Comparison of ENCODE assay signal across 22 cellular contexts in genomic region chr21:44018127-44018526, GRCh38. TPM values are rescaled to one million over a fixed set of nuclear protein-coding genes. Genes with fewer than 3 reads are reported as not detected.
DNase-seq lines count a peak whose midpoint lies in the region; ATAC-seq and TF ChIP-seq lines count a peak whose summit lies in the region.
"Had no signal": no experiment of that assay in that cellular context is flagged by ENCODE, and none has a peak within 500 bp of the region (broad histone marks: within the 10 kb centered on the region; RNA-seq: fewer than 3 reads in every experiment).

No MANE protein-coding gene starts in this region.

- H3K79me2 ChIP-seq in DND-41 (ENCODE audit: insufficient read depth, low read length), result peaks cover 97% of the 10 kb centered on the region

- no peaks in the 10 kb centered on the region for H3K36me3 ChIP-seq in DND-41 (ENCODE audit: insufficient read depth, low read length)
- H3K36me3 ChIP-seq: HAP-1, neutrophil, uterus had no signal

- CTCF ChIA-PET in activated CD8-positive, alpha-beta memory T cell treated with anti-CD3 and anti-CD28 coated beads, Interleukin-2, amount 10 ng/mL, durations not matched to agents 7 days and 5 days (lab: Charles Lee), result interaction anchor here (1.0 to 1.6 kb wide), 2 partner anchors 41 to 776 kb away, joined by 3 to 7 read pairs; no protein-coding TSS in a partner anchor

- H3K4me1 Mint-ChIP-seq in activated CD8-positive, alpha-beta memory T cell treated with anti-CD3 and anti-CD28 coated beads, Interleukin-2, amount 10 ng/mL, durations not matched to agents 7 days and 5 days, result peaks cover 80% of the 10 kb centered on the region
- peaks cover 82% of the 10 kb centered on the region for H3K4me1 Mint-ChIP-seq in activated naive CD8-positive, alpha-beta T cell (ENCODE audit: low read depth)
- H3K4me1 Mint-ChIP-seq in natural killer cell treated with Interleukin-12 subunit alpha and Interleukin-12 subunit beta and Interleukin-15 and Interleukin-18, amount 100 ng/mL, for 72 hours (ENCODE audit: low read depth in 2 of 2), result peaks cover 62 to 76% of the 10 kb centered on the region in 2 donors

- H3K27me3 Mint-ChIP-seq in activated CD8-positive, alpha-beta memory T cell treated with anti-CD3 and anti-CD28 coated beads, Interleukin-2, amount 10 ng/mL, durations not matched to agents 7 days and 5 days, result no peaks in the 10 kb centered on the region
- H3K27me3 Mint-ChIP-seq in activated naive CD8-positive, alpha-beta T cell, result no peaks in the 10 kb centered on the region
- no peaks in the 10 kb centered on the region for H3K27me3 Mint-ChIP-seq in natural killer cell treated with Interleukin-12 subunit alpha and Interleukin-12 subunit beta and Interleukin-15 and Interleukin-18, amount 100 ng/mL, for 72 hours

- H3K36me3 Mint-ChIP-seq in activated CD8-positive, alpha-beta memory T cell treated with anti-CD3 and anti-CD28 coated beads, Interleukin-2, amount 10 ng/mL, durations not matched to agents 7 days and 5 days, result peaks cover 13% of the 10 kb centered on the region
- H3K36me3 Mint-ChIP-seq in activated naive CD8-positive, alpha-beta T cell, result peaks cover 2% of the 10 kb centered on the region
- H3K36me3 Mint-ChIP-seq in natural killer cell treated with Interleukin-12 subunit alpha and Interleukin-12 subunit beta and Interleukin-15 and Interleukin-18, amount 100 ng/mL, for 72 hours, result peaks cover 8% of the 10 kb centered on the region

- no peak overlapping the region for H3K4me3 ChIP-seq in DND-41 (ENCODE audit: low read depth in 1 of 2, low read length in 2 of 2)
- H3K4me3 ChIP-seq: HAP-1, psoas muscle, SJSA1, uterus had no signal

- H3K27ac ChIP-seq in DND-41 (ENCODE audit: low read length), result no peak overlapping the region
- H3K27ac ChIP-seq: psoas muscle, SJSA1, uterus had no signal

- no peak for TF ChIP-seq CTCF in DND-41 (IDR thresholded peaks at IDR 0.05; ENCODE audit: borderline replicate concordance, extremely low read depth, low read length, poor library complexity, severe bottlenecking)

- ATAC-seq in activated CD8-positive, alpha-beta memory T cell treated with anti-CD3 and anti-CD28 coated beads, Interleukin-2, amount 10 ng/mL, durations not matched to agents 7 days and 5 days, result no peak
- ATAC-seq in DND-41 (ENCODE audit: insufficient read depth, low read depth) (no peak), GM18868 (IDR thresholded peaks at IDR 0.05; ENCODE audit: unreplicated experiment) (no peak), HG03135 (IDR thresholded peaks at IDR 0.05; ENCODE audit: unreplicated experiment) (no peak)
- ATAC-seq in natural killer cell treated with Interleukin-12 subunit alpha and Interleukin-12 subunit beta and Interleukin-15 and Interleukin-18, amount 100 ng/mL, for 72 hours, result no peak
- ATAC-seq: left cardiac atrium, Panc1, psoas muscle had no signal

- H3K4me1 ChIP-seq in DND-41 (ENCODE audit: insufficient read depth, low read length), result peaks cover 63% of the 10 kb centered on the region

- H3K27me3 ChIP-seq in DND-41 (ENCODE audit: insufficient read depth, low read length, poor library complexity), result no peaks in the 10 kb centered on the region
- H3K27me3 ChIP-seq: neutrophil, SJSA1, uterus had no signal

- H4K20me1 ChIP-seq in DND-41 (ENCODE audit: insufficient read depth, low read length), result peaks cover 75% of the 10 kb centered on the region

- no peak overlapping the region for H2AFZ ChIP-seq in DND-41 (ENCODE audit: low read depth, low read length)

- H3K9me3 ChIP-seq in DND-41 (ENCODE audit: insufficient read depth, low read length, severe bottlenecking), result no peaks in the 10 kb centered on the region
- H3K9me3 ChIP-seq: HAP-1, neutrophil, psoas muscle, SJSA1, uterus had no signal

- H3K4me2 ChIP-seq in DND-41 (ENCODE audit: insufficient read depth, low read length), result 0 out of 2 replicates have a peak overlapping the region, but pooled peaks have one; percentile 25

- no peaks in the 10 kb centered on the region for H3K9me3 Mint-ChIP-seq in activated CD8-positive, alpha-beta memory T cell treated with anti-CD3 and anti-CD28 coated beads, Interleukin-2, amount 10 ng/mL, durations not matched to agents 7 days and 5 days (ENCODE audit: low read depth)
- H3K9me3 Mint-ChIP-seq in activated naive CD8-positive, alpha-beta T cell (ENCODE audit: low read depth), result no peaks in the 10 kb centered on the region
- no peaks in the 10 kb centered on the region for H3K9me3 Mint-ChIP-seq in natural killer cell treated with Interleukin-12 subunit alpha and Interleukin-12 subunit beta and Interleukin-15 and Interleukin-18, amount 100 ng/mL, for 72 hours

- no peak overlapping the region for H3K9ac ChIP-seq in DND-41 (ENCODE audit: low read depth, low read length)

- peak overlapping the region; percentile 46 for H3K27ac Mint-ChIP-seq in activated CD8-positive, alpha-beta memory T cell treated with anti-CD3 and anti-CD28 coated beads, Interleukin-2, amount 10 ng/mL, durations not matched to agents 7 days and 5 days
- peak overlapping the region; percentile 66 for H3K27ac Mint-ChIP-seq in activated naive CD8-positive, alpha-beta T cell
- H3K27ac Mint-ChIP-seq in natural killer cell treated with Interleukin-12 subunit alpha and Interleukin-12 subunit beta and Interleukin-15 and Interleukin-18, amount 100 ng/mL, for 72 hours, result peak overlapping the region; percentile 66 to 81

- H3K4me3 Mint-ChIP-seq in activated CD8-positive, alpha-beta memory T cell treated with anti-CD3 and anti-CD28 coated beads, Interleukin-2, amount 10 ng/mL, durations not matched to agents 7 days and 5 days, result no peak overlapping the region
- H3K4me3 Mint-ChIP-seq in activated naive CD8-positive, alpha-beta T cell, result peak overlapping the region; percentile 64
- peak overlapping the region; percentile 67 for H3K4me3 Mint-ChIP-seq in natural killer cell treated with Interleukin-12 subunit alpha and Interleukin-12 subunit beta and Interleukin-15 and Interleukin-18, amount 100 ng/mL, for 72 hours

- DNase-seq in activated CD8-positive, alpha-beta memory T cell treated with anti-CD3 and anti-CD28 coated beads, Interleukin-2, amount 10 ng/mL, durations not matched to agents 7 days and 5 days, result no peak
- no peak for DNase-seq in activated CD8-positive, alpha-beta memory T cell treated with anti-CD3 and anti-CD28 coated beads for 24 hours
- DNase-seq in DND-41 (no peak), AG20443 (ENCODE audit: low spot score) (no peak)
- no peak for DNase-seq in natural killer cell treated with Interleukin-12 subunit alpha and Interleukin-12 subunit beta and Interleukin-15 and Interleukin-18, amount 100 ng/mL, for 72 hours (ENCODE audit: low spot score)
- DNase-seq: EL; Karpas-422; left cardiac atrium; mammary epithelial cell; NCI-H1694; NCI-H2171; NCI-H524; NK-92 treated with Interleukin-12 subunit alpha and Interleukin-12 subunit beta, amount 100 ng/mL, for 24 hours; psoas muscle; uterus had no signal

RNA-seq across cellular contexts. Expression of gene TRAPPC10, which starts 6.0 kb away (rescaled TPM):
- total RNA-seq in activated CD8-positive, alpha-beta memory T cell treated with anti-CD3 and anti-CD28 coated beads, Interleukin-2, amount 10 ng/mL, durations not matched to agents 7 days and 5 days, result 10 to 100 TPM; 71.5 to 71.7 TPM
- 100 to 1,000 TPM in 1 of 2 donors, 10 to 100 TPM in 1; 90.3 to 148 TPM for total RNA-seq in natural killer cell treated with Interleukin-12 subunit alpha and Interleukin-12 subunit beta and Interleukin-15 and Interleukin-18, amount 100 ng/mL, for 72 hours
